22 cellular contexts compared by ENCODE assay signal in genomic region chr11:118135796-118136165, GRCh38. TPM values are rescaled to one million over a fixed set of nuclear protein-coding genes. Genes with fewer than 3 reads are reported as not detected.
"Had no signal": no experiment of that assay in that cellular context is flagged by ENCODE, and none has a peak within 500 bp of the region (broad histone marks: within the 10 kb centered on the region; RNA-seq: fewer than 3 reads in every experiment).

No MANE protein-coding gene starts in this region.

- H3K36me3 ChIP-seq: SJSA1 had no signal

- H3K27me3 ChIP-seq: SJSA1 had no signal

- DNase-seq: KBM-7, MV-4-11, NCI-H1048, NCI-H1105, NCI-H1417, NCI-H1436 treated with DMSO at 0.1 percent for 48 hours, NCI-H1694, NCI-H187 treated with DMSO at 0.1 percent for 48 hours, NCI-H2029 treated with DMSO at 0.1 percent for 48 hours, NCI-H2171 treated with DMSO at 0.1 percent for 48 hours, NCI-H345, NCI-H524, NCI-H526 treated with DMSO at 0.1 percent for 48 hours, NCI-H748 treated with DMSO at 0.1 percent for 48 hours, SIG-M5 had no signal

- H3K9me3 ChIP-seq: SJSA1 had no signal

- H3K4me1 ChIP-seq: SJSA1 had no signal

- H3K27ac ChIP-seq: RWPE1, SJSA1, SK-N-MC had no signal

- H3K4me3 ChIP-seq: SJSA1, SK-N-MC had no signal

RNA-seq across cellular contexts. Expression of gene SCN4B, which starts 16.8 kb away (rescaled TPM):
- total RNA-seq: HT-29, LHCN-M2, MCF 10A, NCI-H460, SJSA1 had no signal

RNA-seq across cellular contexts. Expression of gene SCN2B, which starts 40.7 kb away (rescaled TPM):
- total RNA-seq: HT-29, LHCN-M2, MCF 10A, NCI-H460, SJSA1 had no signal

RNA-seq across cellular contexts. Expression of gene SMIM35, which starts 49.0 kb away (rescaled TPM):
- total RNA-seq: HT-29, LHCN-M2, MCF 10A, NCI-H460, SJSA1 had no signal

RNA-seq across cellular contexts. Expression of gene TMPRSS4, which starts 58.9 kb away (rescaled TPM):
- total RNA-seq: LHCN-M2, MCF 10A, NCI-H460, SJSA1 had no signal
